In the genomic region with DNA sequence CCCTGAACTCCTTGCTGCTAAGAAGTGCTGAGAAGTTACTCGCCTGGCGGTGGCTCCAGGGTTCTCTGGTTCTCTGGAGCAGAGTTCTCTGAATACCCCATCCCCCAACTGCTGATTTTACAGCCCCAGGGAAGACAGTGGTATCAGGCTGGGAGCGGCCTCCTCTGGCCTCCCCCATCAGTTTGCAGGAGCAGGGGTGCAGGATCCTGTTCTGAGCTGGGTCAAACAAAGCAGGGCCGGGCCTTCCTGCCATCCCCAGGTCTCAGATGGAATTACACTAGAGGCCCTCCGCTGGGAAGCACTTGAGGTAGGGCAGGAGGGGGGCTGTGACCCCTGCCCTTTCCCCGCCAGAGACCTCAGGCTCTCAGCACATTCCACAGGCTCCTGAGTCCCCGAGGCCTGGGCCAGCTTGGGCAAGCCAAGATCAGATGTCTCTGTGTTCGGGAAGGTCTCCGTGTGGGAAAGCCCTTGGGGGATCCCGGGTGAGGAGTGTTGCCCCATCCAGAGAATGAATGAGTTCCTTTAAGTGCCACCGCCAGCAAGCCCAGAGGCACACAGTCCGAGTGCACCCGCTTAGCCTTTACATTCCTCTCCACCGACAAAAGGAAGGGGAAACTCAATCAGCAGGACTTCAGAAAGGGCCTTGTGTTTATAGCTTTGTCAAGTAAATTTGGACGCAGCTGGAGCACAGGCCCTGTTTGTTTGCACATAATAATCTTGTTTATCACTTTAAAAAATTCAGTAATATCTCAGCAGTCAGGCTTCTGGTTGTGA, we compare ENCODE assay signal across 12 cellular contexts.
DNase-seq lines count a peak whose midpoint lies in the region; ATAC-seq and TF ChIP-seq lines count a peak whose summit lies in the region.
"Had no signal": no experiment of that assay in that cellular context is flagged by ENCODE, and none has a peak within 500 bp of the region (broad histone marks: within the 10 kb centered on the region; RNA-seq: fewer than 3 reads in every experiment).

No MANE protein-coding gene starts in this region.

- peak; percentile 13 for DNase-seq in AG08395 (ENCODE audit: low spot score)
- DNase-seq in Peyer's patch, result no peak
- DNase-seq in fibroblast of peridontal ligament (ENCODE audit: extremely low read depth), result peak; percentile 38
- DNase-seq in NCI-H526 treated with DMSO at 0.1 percent for 48 hours (lab: John Stamatoyannopoulos, UW), result no peak
- no peak for DNase-seq in NCI-H748 (lab: John Stamatoyannopoulos, UW; ENCODE audit: unreplicated experiment)
- DNase-seq: activated naive CD8-positive, alpha-beta T cell treated with anti-CD3 and anti-CD28 coated beads, Interleukin-2, amount 10 ng/mL, durations not matched to agents 7 days and 5 days; BE2C; left colon; NCI-H1048 had no signal

- peaks cover 39% of the 10 kb centered on the region for H3K4me1 Mint-ChIP-seq in nephron

- no peaks in the 10 kb centered on the region for H3K36me3 Mint-ChIP-seq in nephron (ENCODE audit: low read depth)
- H3K36me3 Mint-ChIP-seq: activated naive CD8-positive, alpha-beta T cell treated with anti-CD3 and anti-CD28 coated beads, Interleukin-2, amount 10 ng/mL, durations not matched to agents 7 days and 5 days had no signal

- TF ChIP-seq CTCF in Peyer's patch (IDR thresholded peaks at IDR 0.05), result peak in 1 of 6 experiments; percentile 8
- peak; percentile 16 to 39 (median 20) for TF ChIP-seq CTCF in nephron (IDR thresholded peaks at IDR 0.05; ENCODE audit: unreplicated experiment in 3 of 3)

- H3K9me3 Mint-ChIP-seq in nephron, result no peaks in the 10 kb centered on the region
- H3K9me3 Mint-ChIP-seq: activated naive CD8-positive, alpha-beta T cell treated with anti-CD3 and anti-CD28 coated beads, Interleukin-2, amount 10 ng/mL, durations not matched to agents 7 days and 5 days had no signal

- H3K4me3 Mint-ChIP-seq in nephron, result no peak overlapping the region
- H3K4me3 Mint-ChIP-seq: activated naive CD8-positive, alpha-beta T cell treated with anti-CD3 and anti-CD28 coated beads, Interleukin-2, amount 10 ng/mL, durations not matched to agents 7 days and 5 days had no signal

- H3K9me3 ChIP-seq in Peyer's patch, result no peaks in the 10 kb centered on the region
- H3K9me3 ChIP-seq: BE2C had no signal

- no peaks in the 10 kb centered on the region for H3K27me3 ChIP-seq in Peyer's patch
- H3K27me3 ChIP-seq: BE2C had no signal

- H3K36me3 ChIP-seq in Peyer's patch, result peaks cover 0 to 24% (median 0%) of the 10 kb centered on the region in 3 donors
- H3K36me3 ChIP-seq: BE2C had no signal

- H3K4me3 ChIP-seq in Peyer's patch, result no peak overlapping the region

- H3K27me3 Mint-ChIP-seq in nephron (ENCODE audit: low read depth), result peaks cover 11% of the 10 kb centered on the region

- TF ChIP-seq POLR2A in Peyer's patch (IDR thresholded peaks at IDR 0.05), result no peak

- H3K4me1 ChIP-seq in Peyer's patch, result peaks cover 0 to 14% (median 0%) of the 10 kb centered on the region in 4 donors

- ATAC-seq in HG02642 (IDR thresholded peaks at IDR 0.05; ENCODE audit: poor library complexity, unreplicated experiment) (no peak), GM18867 (IDR thresholded peaks at IDR 0.05; ENCODE audit: unreplicated experiment) (no peak)
- ATAC-seq: left colon had no signal

- peak overlapping the region; percentile 34 to 63 (median 53) for H3K27ac ChIP-seq in Peyer's patch

- H3K27ac Mint-ChIP-seq in nephron, result peak overlapping the region; percentile 85 to 95 (median 91)
- H3K27ac Mint-ChIP-seq: activated naive CD8-positive, alpha-beta T cell treated with anti-CD3 and anti-CD28 coated beads, Interleukin-2, amount 10 ng/mL, durations not matched to agents 7 days and 5 days had no signal

Comparison
In these comparisons a context has a peak if more than half of its experiments do, and no peak if none do; other contexts are left out.
1. DNase-seq: peak in AG08395 (single experiment) and fibroblast of peridontal ligament (single experiment); none in Peyer's patch (0 of 3), NCI-H526 treated with DMSO at 0.1 percent for 48 hours (single experiment) and NCI-H748 (single experiment).